In the genomic region with DNA sequence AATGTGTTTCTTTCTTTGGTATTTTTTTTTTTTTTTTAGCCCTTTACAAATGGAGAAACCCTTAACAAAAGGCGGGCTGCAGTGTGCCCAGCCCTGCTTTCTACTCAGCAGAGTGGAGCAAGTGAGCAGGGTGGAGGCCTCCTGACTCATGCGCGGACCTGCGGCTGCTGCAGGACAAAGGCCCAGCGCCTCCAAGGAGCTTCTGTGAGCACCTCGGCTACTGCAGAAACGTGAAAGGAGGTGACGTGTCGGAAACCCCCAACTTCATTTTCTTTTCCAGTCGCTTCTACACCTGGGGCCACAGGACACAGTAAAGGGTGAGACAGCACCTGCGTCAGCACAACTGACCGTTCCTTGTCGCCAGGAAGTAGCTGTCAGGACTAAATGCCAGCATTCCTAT, we compare ENCODE assay signal across 1 cellular context.
A peak's percentile ranks its signal among the peaks of the same experiment; 100 is the strongest.
TF ChIP-seq lines count a peak whose summit lies in the region.

No MANE protein-coding gene starts in this region.

TF ChIP-seq in K562, 482 proteins besides CTCF, POLR2A, EP300 and RAD21:
- TF ChIP-seq, protein P1, sequence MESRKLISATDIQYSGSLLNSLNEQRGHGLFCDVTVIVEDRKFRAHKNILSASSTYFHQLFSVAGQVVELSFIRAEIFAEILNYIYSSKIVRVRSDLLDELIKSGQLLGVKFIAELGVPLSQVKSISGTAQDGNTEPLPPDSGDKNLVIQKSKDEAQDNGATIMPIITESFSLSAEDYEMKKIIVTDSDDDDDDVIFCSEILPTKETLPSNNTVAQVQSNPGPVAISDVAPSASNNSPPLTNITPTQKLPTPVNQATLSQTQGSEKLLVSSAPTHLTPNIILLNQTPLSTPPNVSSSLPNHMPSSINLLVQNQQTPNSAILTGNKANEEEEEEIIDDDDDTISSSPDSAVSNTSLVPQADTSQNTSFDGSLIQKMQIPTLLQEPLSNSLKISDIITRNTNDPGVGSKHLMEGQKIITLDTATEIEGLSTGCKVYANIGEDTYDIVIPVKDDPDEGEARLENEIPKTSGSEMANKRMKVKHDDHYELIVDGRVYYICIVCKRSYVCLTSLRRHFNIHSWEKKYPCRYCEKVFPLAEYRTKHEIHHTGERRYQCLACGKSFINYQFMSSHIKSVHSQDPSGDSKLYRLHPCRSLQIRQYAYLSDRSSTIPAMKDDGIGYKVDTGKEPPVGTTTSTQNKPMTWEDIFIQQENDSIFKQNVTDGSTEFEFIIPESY (CRISPR knock-in tag; IDR thresholded peaks at IDR 0.05) = peak; percentile 6; the same call in 1 of the 2 replicates
- no peak for TF ChIP-seq NFIX (CRISPR knock-in tag; IDR thresholded peaks at IDR 0.05; ENCODE audit: low read depth)
